In the genomic region with DNA sequence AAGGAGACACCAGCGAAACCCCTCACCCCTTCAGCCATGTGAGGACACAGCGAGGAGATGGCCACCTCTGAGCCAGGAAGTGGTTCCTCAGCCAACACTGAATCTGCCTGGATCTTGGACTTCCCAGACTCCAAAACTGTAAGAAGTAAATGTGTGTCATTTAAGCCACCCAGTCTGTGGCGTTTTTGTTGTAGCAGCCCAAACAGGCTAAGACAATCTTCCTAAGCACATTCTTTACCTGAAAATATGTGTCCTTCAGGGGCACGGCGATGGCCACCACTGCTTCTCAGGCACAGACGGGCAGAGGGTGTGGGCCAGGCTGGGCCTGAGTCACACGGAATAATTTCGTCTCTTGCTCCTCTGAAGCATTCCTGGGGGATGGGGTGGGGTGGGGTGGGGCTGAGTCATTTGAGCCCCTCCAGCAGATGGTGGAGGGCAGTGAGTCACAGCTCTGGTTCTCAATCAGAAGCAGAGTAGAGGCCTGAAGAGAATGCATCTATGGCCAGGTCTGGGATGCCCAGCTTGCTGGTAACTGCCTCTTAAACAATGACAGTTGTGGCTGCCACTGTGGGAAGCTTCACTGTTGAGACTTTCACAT, we compare ENCODE assay signal across 10 cellular contexts.
DNase-seq lines count a peak whose midpoint lies in the region; ATAC-seq lines count a peak whose summit lies in the region.
"Had no signal": no experiment of that assay in that cellular context is flagged by ENCODE, and none has a peak within 500 bp of the region (broad histone marks: within the 10 kb centered on the region; RNA-seq: fewer than 3 reads in every experiment).

No MANE protein-coding gene starts in this region.

- ATAC-seq in HG03039 (IDR thresholded peaks at IDR 0.05; ENCODE audit: unreplicated experiment) = no peak

- H3K27ac ChIP-seq in epithelial cell of prostate = peak overlapping the region; percentile 100
- H3K27ac ChIP-seq in skin epidermis = peak overlapping the region in 12 of 21 experiments; percentile 8 to 81 (median 60)
- H3K27ac ChIP-seq: spleen had no signal

- no peak overlapping the region for H3K4me3 ChIP-seq in skin epidermis
- H3K4me3 ChIP-seq: spleen had no signal

- DNase-seq in GM03348 (ENCODE audit: low spot score) (peak; percentile 94), NCI-H69 (lab: John Stamatoyannopoulos, UW) (peak; percentile 95), epithelial cell of prostate (ENCODE audit: low read depth, low spot score) (peak; percentile 86), SKM-1 treated with dmso at 0.1 percent for 144 hours (lab: John Stamatoyannopoulos, UW; ENCODE audit: unreplicated experiment) (no peak), NCI-H2107 treated with DMSO at 0.1 percent for 48 hours (lab: John Stamatoyannopoulos, UW; ENCODE audit: unreplicated experiment) (no peak), NCI-H1092 treated with DMSO at 0.1 percent for 48 hours (lab: John Stamatoyannopoulos, UW) (no peak)
- DNase-seq: activated effector memory CD4-positive, alpha-beta T cell treated with anti-CD3 and anti-CD28 coated beads, Interleukin-2, amount 50 U/mL, for 16 hours; spleen had no signal

Comparison
In these comparisons a context has a peak if more than half of its experiments do, and no peak if none do; other contexts are left out.
1. DNase-seq: peak in GM03348 (single experiment), NCI-H69 (single experiment) and epithelial cell of prostate (single experiment); none in SKM-1 treated with dmso at 0.1 percent for 144 hours (single experiment), NCI-H2107 treated with DMSO at 0.1 percent for 48 hours (single experiment) and NCI-H1092 treated with DMSO at 0.1 percent for 48 hours (single experiment).